In the genomic region with DNA sequence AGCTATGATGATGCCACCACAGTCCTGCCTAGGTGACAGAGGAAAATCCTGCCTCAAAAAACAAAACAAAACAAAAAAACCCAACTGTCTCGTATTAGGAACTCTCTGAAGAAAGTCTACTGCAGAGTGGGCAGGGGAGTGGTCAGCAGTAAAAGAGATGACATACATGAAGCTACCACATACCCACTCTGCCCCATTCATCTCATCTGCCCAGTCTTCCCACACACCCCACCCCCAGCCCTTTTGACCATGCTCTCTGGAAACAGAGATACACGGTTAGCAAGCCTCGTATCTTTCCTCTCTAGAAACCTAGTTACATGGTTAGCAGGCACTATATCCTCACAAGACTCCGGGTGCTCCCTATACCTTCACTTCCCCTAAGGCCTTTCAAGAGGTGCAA, we compare ENCODE assay signal across 19 cellular contexts. TPM values are rescaled to one million over a fixed set of nuclear protein-coding genes. Genes with fewer than 3 reads are reported as not detected.
A peak's percentile ranks its signal among the peaks of the same experiment; 100 is the strongest.
DNase-seq lines count a peak whose midpoint lies in the region; ATAC-seq and TF ChIP-seq lines count a peak whose summit lies in the region.
"Had no signal": no experiment of that assay in that cellular context is flagged by ENCODE, and none has a peak within 500 bp of the region (broad histone marks: within the 10 kb centered on the region; RNA-seq: fewer than 3 reads in every experiment).

No MANE protein-coding gene starts in this region.

- no peak for TF ChIP-seq CTCF in lung (IDR thresholded peaks at IDR 0.05; ENCODE audit: control extremely low read depth, extremely low read depth)

- no peaks in the 10 kb centered on the region for H3K27me3 ChIP-seq in lung (ENCODE audit: control insufficient read depth, insufficient read depth)
- H3K27me3 ChIP-seq: thyroid gland had no signal

- WGBS in lung, 2 donors, result 63 to 80% methylated on average over 4 of the region's 4 CpGs

- ATAC-seq in GM19397 (IDR thresholded peaks at IDR 0.05; ENCODE audit: unreplicated experiment), result peak; percentile 17
- peak; percentile 8 for ATAC-seq in HG02981 (IDR thresholded peaks at IDR 0.05; ENCODE audit: unreplicated experiment)
- ATAC-seq in lung (ENCODE audit: insufficient read depth, low FRiP score), result peak; percentile 27
- ATAC-seq: HepG2 had no signal

- peak; percentile 29 for DNase-seq in CD1c-positive myeloid dendritic cell (ENCODE audit: extremely low spot score)
- no peak for DNase-seq in lung (ENCODE audit: low spot score)
- no peak for DNase-seq in activated CD8-positive, alpha-beta memory T cell treated with anti-CD3 and anti-CD28 coated beads, Interleukin-2, amount 50 U/mL, for 4 hours
- no peak for DNase-seq in amygdala (lab: John Stamatoyannopoulos, UW)
- DNase-seq in activated gamma-delta T cell treated with Interleukin-2 at 50 U/mL for 16 hours, result no peak
- no peak for DNase-seq in activated CD4-positive, alpha-beta T cell treated with anti-CD3 and anti-CD28 coated beads for 1 hour
- DNase-seq: cerebellar nuclear complex; islet precursor cell; NCI-H1092 treated with DMSO at 0.1 percent for 48 hours; NCI-H2227 treated with DMSO at 0.1 percent for 48 hours; stimulated activated CD4-positive, alpha-beta T cell treated with anti-CD3 and anti-CD28 coated beads, Interleukin-12 subunit alpha, Interleukin-12 subunit beta, amount 100 ng/mL, for 4 hours; thyroid gland; WERI-Rb-1 had no signal

- H3K9me3 ChIP-seq in lung (ENCODE audit: control insufficient read depth in 2 of 2, insufficient read depth in 1 of 2, low read length in 1 of 2), result no peaks in the 10 kb centered on the region
- H3K9me3 ChIP-seq: thyroid gland had no signal

- no peaks in the 10 kb centered on the region for H3K36me3 ChIP-seq in lung (ENCODE audit: control insufficient read depth in 2 of 2, insufficient read depth in 2 of 2, low read length in 2 of 2)
- H3K36me3 ChIP-seq: thyroid gland, WERI-Rb-1 had no signal

- peak overlapping the region in 1 of 2 donors; percentile 34 for H3K27ac ChIP-seq in lung (ENCODE audit: low read depth in 1 of 2, low read length in 1 of 2)
- H3K27ac ChIP-seq: parathyroid adenoma, thyroid gland, WERI-Rb-1 had no signal

- peaks cover 0 to 5% of the 10 kb centered on the region in 2 donors for H3K4me1 ChIP-seq in lung (ENCODE audit: control insufficient read depth in 2 of 2, insufficient read depth in 2 of 2, low read length in 2 of 2)

- no peak overlapping the region for H3K4me3 ChIP-seq in lung
- H3K4me3 ChIP-seq: thyroid gland had no signal

RNA-seq across cellular contexts. Expression of gene SLC37A3, which starts 8.3 kb away (rescaled TPM):
- 10 to 100 TPM; 31.3 to 53.4 TPM for total RNA-seq in lung
- 10 to 100 TPM; 19.2 to 22.3 TPM for polyA plus RNA-seq in lung

RNA-seq across cellular contexts. Expression of gene RAB19, which starts 13.8 kb away (rescaled TPM):
- 1 to 10 TPM; 3.2 TPM for total RNA-seq in lung
- polyA plus RNA-seq in lung, result under 1 TPM; 0.24 to 0.89 TPM
- total RNA-seq: endothelial cell of umbilical vein had no signal
- polyA plus RNA-seq: AG04450, endothelial cell of umbilical vein, HepG2 had no signal
